18 cellular contexts compared by ENCODE assay signal in the genomic region with DNA sequence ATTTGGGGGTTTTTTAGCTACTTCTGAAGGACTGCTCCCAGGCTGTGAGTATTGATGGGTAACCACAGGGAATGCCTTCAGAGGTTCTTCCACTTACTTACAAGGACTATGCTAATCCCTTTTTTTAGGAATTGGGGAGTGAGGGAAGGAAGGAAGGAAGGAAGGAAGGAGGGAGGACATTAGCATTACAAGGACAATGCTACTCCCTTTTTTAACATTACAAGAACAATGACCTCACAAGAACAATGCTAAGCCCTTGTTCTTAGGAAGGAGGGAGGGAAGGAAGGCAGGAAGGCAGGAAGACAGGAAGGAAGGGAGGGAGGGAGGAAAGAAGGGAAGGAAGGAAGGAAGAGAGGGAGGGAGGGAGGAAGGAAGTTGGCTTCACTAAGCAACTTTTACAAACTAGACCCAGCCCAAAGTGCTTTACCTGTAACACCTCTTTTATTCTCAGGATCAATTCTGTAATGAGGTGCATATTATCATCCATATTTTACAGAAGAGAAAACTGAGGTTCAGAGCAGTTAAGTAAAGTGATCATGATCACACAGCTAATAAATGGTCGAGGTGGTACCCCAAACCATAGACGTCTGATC.
DNase-seq lines count a peak whose midpoint lies in the region; ATAC-seq and TF ChIP-seq lines count a peak whose summit lies in the region.
"Had no signal": no experiment of that assay in that cellular context is flagged by ENCODE, and none has a peak within 500 bp of the region (broad histone marks: within the 10 kb centered on the region; RNA-seq: fewer than 3 reads in every experiment).

No MANE protein-coding gene starts in this region.

- no peaks in the 10 kb centered on the region for H3K36me3 ChIP-seq in breast epithelium
- H3K36me3 ChIP-seq in SK-N-MC (ENCODE audit: insufficient read depth, low read length): no peaks in the 10 kb centered on the region
- H3K36me3 ChIP-seq in neural progenitor cell: no peaks in the 10 kb centered on the region
- H3K36me3 ChIP-seq: BE2C, HAP-1, SJSA1 had no signal

- H3F3A ChIP-seq in neural progenitor cell (ENCODE audit: low read depth): peaks cover 11% of the 10 kb centered on the region

- no peak for ATAC-seq in HG02981 (IDR thresholded peaks at IDR 0.05; ENCODE audit: unreplicated experiment)

- H3K27ac Mint-ChIP-seq in MCF 10A (ENCODE audit: low read depth, unreplicated experiment) (peak overlapping the region; percentile 11), neural progenitor cell (no peak overlapping the region)
- H3K27ac Mint-ChIP-seq: T-cell had no signal

- H3K4me3 Mint-ChIP-seq in MCF 10A (ENCODE audit: unreplicated experiment) (no peak overlapping the region), neural progenitor cell (no peak overlapping the region)
- H3K4me3 Mint-ChIP-seq: T-cell had no signal

- peaks cover 5% of the 10 kb centered on the region for H3K36me3 Mint-ChIP-seq in MCF 10A (ENCODE audit: insufficient read depth, unreplicated experiment)
- H3K36me3 Mint-ChIP-seq in neural progenitor cell: no peaks in the 10 kb centered on the region
- H3K36me3 Mint-ChIP-seq: T-cell had no signal

- POLR2A ChIA-PET in MCF 10A (lab: Yijun Ruan, JAX): interaction anchor here (0.9 kb wide), 1 partner anchor 55 kb away, joined by 3 read pairs; no protein-coding TSS in a partner anchor

- TF ChIP-seq CTCF in MCF 10A (IDR thresholded peaks at IDR 0.05; ENCODE audit: unreplicated experiment): no peak
- TF ChIP-seq CTCF in breast epithelium (IDR thresholded peaks at IDR 0.05): no peak
- TF ChIP-seq CTCF in neural progenitor cell (IDR thresholded peaks at IDR 0.05): no peak

- CTCF ChIA-PET in MCF 10A (lab: Yijun Ruan, JAX): no interaction called here

- H3K27ac ChIP-seq in breast epithelium: no peak overlapping the region
- peak overlapping the region; percentile 100 for H3K27ac ChIP-seq in SK-N-MC
- no peak overlapping the region for H3K27ac ChIP-seq in neural progenitor cell
- H3K27ac ChIP-seq: 22Rv1, HL-60, SJSA1 had no signal

- H3K4me1 ChIP-seq in breast epithelium (no peaks in the 10 kb centered on the region), neural progenitor cell (peaks cover 15% of the 10 kb centered on the region)
- H3K4me1 ChIP-seq: SJSA1 had no signal

- H3K27me3 Mint-ChIP-seq in MCF 10A (ENCODE audit: insufficient read depth, unreplicated experiment) (no peaks in the 10 kb centered on the region), neural progenitor cell (ENCODE audit: insufficient read depth, low read depth) (no peaks in the 10 kb centered on the region)

- H3K4me3 ChIP-seq in breast epithelium: no peak overlapping the region
- H3K4me3 ChIP-seq in SK-N-MC: no peak overlapping the region
- no peak overlapping the region for H3K4me3 ChIP-seq in neural progenitor cell
- H3K4me3 ChIP-seq: HAP-1, SJSA1 had no signal

- intact Hi-C loops in MCF 10A (cut with micrococcal nuclease) (no loop called here), breast epithelium (cut with DNase I; ENCODE audit: low total_unique reads) (loop anchor here (2.0 kb wide), 1 partner anchor 60 kb away; no protein-coding TSS in a partner anchor)

- no peak overlapping the region for H2AFZ ChIP-seq in neural progenitor cell (replicated peaks)

- H3K9me3 Mint-ChIP-seq in MCF 10A (ENCODE audit: unreplicated experiment) (no peaks in the 10 kb centered on the region), neural progenitor cell (no peaks in the 10 kb centered on the region)
- H3K9me3 Mint-ChIP-seq: T-cell had no signal

- H3K79me2 ChIP-seq in neural progenitor cell (ENCODE audit: low read depth): no peaks in the 10 kb centered on the region

- H3K27me3 ChIP-seq in breast epithelium (no peaks in the 10 kb centered on the region), neural progenitor cell (no peaks in the 10 kb centered on the region)
- H3K27me3 ChIP-seq: BE2C, SJSA1 had no signal

- no peak for TF ChIP-seq POLR2A in breast epithelium (IDR thresholded peaks at IDR 0.05)

- no peaks in the 10 kb centered on the region for H4K20me1 ChIP-seq in neural progenitor cell (ENCODE audit: low read depth)

- DNase-seq in MCF 10A (ENCODE audit: unreplicated experiment) (no peak), breast epithelium (ENCODE audit: low spot score in 2 of 2) (no peak), SK-N-MC (ENCODE audit: low read depth, low spot score) (no peak), neural progenitor cell (ENCODE audit: low spot score) (no peak), NCI-H82 treated with DMSO at 0.1 percent for 48 hours (lab: John Stamatoyannopoulos, UW; ENCODE audit: unreplicated experiment) (no peak), NOMO-1 (lab: John Stamatoyannopoulos, UW; ENCODE audit: unreplicated experiment in 2 of 2) (no peak)
- DNase-seq: NCI-H1417 treated with DMSO at 0.1 percent for 48 hours; NCI-H187; NCI-H2081 treated with DMSO at 0.1 percent for 48 hours; NK-92 treated with Interleukin-12 subunit alpha and Interleukin-12 subunit beta, amount 100 ng/mL, for 24 hours; Right ventricle myocardium superior had no signal

- no peaks in the 10 kb centered on the region for H3K9me3 ChIP-seq in breast epithelium
- H3K9me3 ChIP-seq in SK-N-MC (ENCODE audit: low read depth, low read length): no peaks in the 10 kb centered on the region
- no peaks in the 10 kb centered on the region for H3K9me3 ChIP-seq in neural progenitor cell (ENCODE audit: low read depth)
- H3K9me3 ChIP-seq: BE2C, HAP-1, SJSA1 had no signal

- H3K4me2 ChIP-seq in neural progenitor cell: peak overlapping the region; percentile 24

- peaks cover 31% of the 10 kb centered on the region for H3K4me1 Mint-ChIP-seq in MCF 10A (ENCODE audit: insufficient read depth, unreplicated experiment)
- H3K4me1 Mint-ChIP-seq in neural progenitor cell: peaks cover 46% of the 10 kb centered on the region

- H3K9ac ChIP-seq in SK-N-MC (ENCODE audit: insufficient read length) (peak overlapping the region; percentile 80), neural progenitor cell (no peak overlapping the region)

- BruUV-seq in MCF 10A (replicated peaks; lab: Mats Ljungman, UMichigan): no TSS peak
